Comparison of ENCODE assay signal across 1 cellular context in the genomic region with DNA sequence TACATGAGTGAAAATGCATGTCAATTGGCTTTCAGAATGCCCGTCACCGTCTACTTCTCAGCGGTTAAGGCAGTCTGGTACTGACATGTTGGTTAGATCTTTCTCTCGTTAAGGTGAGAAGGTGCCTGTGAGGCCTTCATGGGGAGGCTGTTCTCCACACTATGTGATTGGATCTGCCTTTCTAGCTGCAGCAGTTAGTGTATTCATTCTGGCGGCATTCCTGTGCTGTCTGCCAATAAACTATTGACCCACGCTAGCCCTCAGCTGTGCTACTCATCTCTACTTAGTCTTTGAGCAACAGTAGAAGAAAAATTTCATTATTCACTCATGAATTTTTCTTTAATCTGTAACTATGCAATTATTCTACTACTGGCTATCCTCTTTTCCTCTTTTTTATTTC.
TF ChIP-seq lines count a peak whose summit lies in the region.

No MANE protein-coding gene starts in this region.

TF ChIP-seq in IMR-90, 13 proteins besides CTCF, POLR2A, EP300 and RAD21 (continued from another document):
- TF ChIP-seq, protein P1, sequence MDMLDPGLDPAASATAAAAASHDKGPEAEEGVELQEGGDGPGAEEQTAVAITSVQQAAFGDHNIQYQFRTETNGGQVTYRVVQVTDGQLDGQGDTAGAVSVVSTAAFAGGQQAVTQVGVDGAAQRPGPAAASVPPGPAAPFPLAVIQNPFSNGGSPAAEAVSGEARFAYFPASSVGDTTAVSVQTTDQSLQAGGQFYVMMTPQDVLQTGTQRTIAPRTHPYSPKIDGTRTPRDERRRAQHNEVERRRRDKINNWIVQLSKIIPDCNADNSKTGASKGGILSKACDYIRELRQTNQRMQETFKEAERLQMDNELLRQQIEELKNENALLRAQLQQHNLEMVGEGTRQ (IDR thresholded peaks at IDR 0.05; ENCODE audit: low read depth, low read length), result no peak
- TF ChIP-seq, protein P2, sequence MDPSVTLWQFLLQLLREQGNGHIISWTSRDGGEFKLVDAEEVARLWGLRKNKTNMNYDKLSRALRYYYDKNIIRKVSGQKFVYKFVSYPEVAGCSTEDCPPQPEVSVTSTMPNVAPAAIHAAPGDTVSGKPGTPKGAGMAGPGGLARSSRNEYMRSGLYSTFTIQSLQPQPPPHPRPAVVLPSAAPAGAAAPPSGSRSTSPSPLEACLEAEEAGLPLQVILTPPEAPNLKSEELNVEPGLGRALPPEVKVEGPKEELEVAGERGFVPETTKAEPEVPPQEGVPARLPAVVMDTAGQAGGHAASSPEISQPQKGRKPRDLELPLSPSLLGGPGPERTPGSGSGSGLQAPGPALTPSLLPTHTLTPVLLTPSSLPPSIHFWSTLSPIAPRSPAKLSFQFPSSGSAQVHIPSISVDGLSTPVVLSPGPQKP (IDR thresholded peaks at IDR 0.05; ENCODE audit: borderline replicate concordance, low read depth, low read length), result no peak
- TF ChIP-seq NFE2L2 (IDR thresholded peaks at IDR 0.05; ENCODE audit: low read depth, low read length) (no peak), MAZ (IDR thresholded peaks at IDR 0.05; ENCODE audit: borderline replicate concordance, low read depth, low read length) (no peak), RFX5 (IDR thresholded peaks at IDR 0.05; ENCODE audit: low read depth, low read length) (no peak), MAFK (IDR thresholded peaks at IDR 0.05; ENCODE audit: low read depth, low read length) (no peak), RCOR1 (IDR thresholded peaks at IDR 0.05; ENCODE audit: insufficient replicate concordance, low read length) (no peak), MXI1 (IDR thresholded peaks at IDR 0.05; ENCODE audit: borderline replicate concordance, low read depth, low read length) (no peak)
